1 cellular context compared by ENCODE assay signal in genomic region chr16:4663756-4664465, GRCh38.
TF ChIP-seq lines count a peak whose summit lies in the region.

No MANE protein-coding gene starts in this region.

TF ChIP-seq in K562, 482 proteins besides CTCF, POLR2A, EP300 and RAD21 (continued from another document):
- TF ChIP-seq E2F1 (CRISPR knock-in tag; IDR thresholded peaks at IDR 0.05): no peak
TF ChIP-seq in K562: peak in this region for 2.
